In genomic region chr10:119541046-119541445, GRCh38 we compare ENCODE assay signal across 10 cellular contexts. TPM values are rescaled to one million over a fixed set of nuclear protein-coding genes. Genes with fewer than 3 reads are reported as not detected.
A peak's percentile ranks its signal among the peaks of the same experiment; 100 is the strongest.
DNase-seq lines count a peak whose midpoint lies in the region; ATAC-seq and TF ChIP-seq lines count a peak whose summit lies in the region.
"Had no signal": no experiment of that assay in that cellular context is flagged by ENCODE, and none has a peak within 500 bp of the region (broad histone marks: within the 10 kb centered on the region; RNA-seq: fewer than 3 reads in every experiment).

No MANE protein-coding gene starts in this region.

- H3K4me3 ChIP-seq in fibroblast of villous mesenchyme (ENCODE audit: low read depth, low read length) = peak overlapping the region; percentile 83
- peak overlapping the region; percentile 82 for H3K4me3 ChIP-seq in suprapubic skin

- H3K27ac ChIP-seq in suprapubic skin = no peak overlapping the region
- H3K27ac ChIP-seq: epithelial cell of prostate had no signal

- H3K9me3 Mint-ChIP-seq in activated CD8-positive, alpha-beta memory T cell treated with anti-CD3 and anti-CD28 coated beads, Interleukin-2, amount 10 ng/mL, durations not matched to agents 7 days and 5 days (ENCODE audit: low read depth) = no peaks in the 10 kb centered on the region

- no peak for TF ChIP-seq EP300 in suprapubic skin (IDR thresholded peaks at IDR 0.05)

- H3K27me3 ChIP-seq in suprapubic skin = no peaks in the 10 kb centered on the region
- H3K27me3 ChIP-seq: BE2C had no signal

- CTCF ChIA-PET in activated CD8-positive, alpha-beta memory T cell treated with anti-CD3 and anti-CD28 coated beads, Interleukin-2, amount 10 ng/mL, durations not matched to agents 7 days and 5 days (lab: Charles Lee) = interaction anchor here (0.5 to 9.1 kb wide), 10 partner anchors 11 to 341 kb away, joined by 3 to 79 read pairs (median 4); partner anchors contain the start of gene GRK5

- peak; percentile 63 for DNase-seq in activated CD8-positive, alpha-beta memory T cell treated with anti-CD3 and anti-CD28 coated beads for 24 hours
- DNase-seq in activated CD8-positive, alpha-beta memory T cell treated with anti-CD3 and anti-CD28 coated beads, Interleukin-2, amount 50 U/mL, for 4 hours = no peak
- DNase-seq in activated CD8-positive, alpha-beta memory T cell treated with anti-CD3 and anti-CD28 coated beads, Interleukin-2, amount 10 ng/mL, durations not matched to agents 7 days and 5 days = peak; percentile 47
- DNase-seq in fibroblast of villous mesenchyme (ENCODE audit: low read depth) = no peak
- no peak for DNase-seq in suprapubic skin (ENCODE audit: low spot score in 2 of 2)
- no peak for DNase-seq in C1 segment of cervical spinal cord (lab: John Stamatoyannopoulos, UW)
- DNase-seq: BE2C had no signal

- TF ChIP-seq CTCF in fibroblast of villous mesenchyme (IDR thresholded peaks at IDR 0.05; ENCODE audit: insufficient read depth, low read depth, low read length) (no peak), suprapubic skin (IDR thresholded peaks at IDR 0.05) (no peak)

- peak overlapping the region; percentile 89 for H3K4me3 Mint-ChIP-seq in activated CD8-positive, alpha-beta memory T cell treated with anti-CD3 and anti-CD28 coated beads, Interleukin-2, amount 10 ng/mL, durations not matched to agents 7 days and 5 days

- H3K4me1 ChIP-seq in suprapubic skin = peaks cover 37% of the 10 kb centered on the region
- H3K4me1 ChIP-seq: BE2C had no signal

- H3K27me3 Mint-ChIP-seq in activated CD8-positive, alpha-beta memory T cell treated with anti-CD3 and anti-CD28 coated beads, Interleukin-2, amount 10 ng/mL, durations not matched to agents 7 days and 5 days = peaks cover 3% of the 10 kb centered on the region

- H3K36me3 Mint-ChIP-seq in activated CD8-positive, alpha-beta memory T cell treated with anti-CD3 and anti-CD28 coated beads, Interleukin-2, amount 10 ng/mL, durations not matched to agents 7 days and 5 days = peaks cover 5% of the 10 kb centered on the region

- 17% methylated on average over 6 of the region's 6 CpGs for WGBS in suprapubic skin

- no peak for TF ChIP-seq POLR2A in suprapubic skin (IDR thresholded peaks at IDR 0.05)

- peak overlapping the region; percentile 85 for H3K27ac Mint-ChIP-seq in activated CD8-positive, alpha-beta memory T cell treated with anti-CD3 and anti-CD28 coated beads, Interleukin-2, amount 10 ng/mL, durations not matched to agents 7 days and 5 days

- no peaks in the 10 kb centered on the region for H3K36me3 ChIP-seq in suprapubic skin
- H3K36me3 ChIP-seq: BE2C had no signal

- no peak for ATAC-seq in activated CD8-positive, alpha-beta memory T cell treated with anti-CD3 and anti-CD28 coated beads, Interleukin-2, amount 10 ng/mL, durations not matched to agents 7 days and 5 days
- ATAC-seq in HG02970 (IDR thresholded peaks at IDR 0.05; ENCODE audit: low FRiP score, unreplicated experiment) (no peak), GM19455 (IDR thresholded peaks at IDR 0.05; ENCODE audit: unreplicated experiment) (no peak)

- H3K9me3 ChIP-seq in suprapubic skin = no peaks in the 10 kb centered on the region
- H3K9me3 ChIP-seq: BE2C had no signal

- H3K4me1 Mint-ChIP-seq in activated CD8-positive, alpha-beta memory T cell treated with anti-CD3 and anti-CD28 coated beads, Interleukin-2, amount 10 ng/mL, durations not matched to agents 7 days and 5 days = peaks cover 66% of the 10 kb centered on the region

RNA-seq across cellular contexts. Expression of gene RGS10, which starts 1.5 kb away (rescaled TPM):
- 100 to 1,000 TPM; 103 to 113 TPM for total RNA-seq in activated CD8-positive, alpha-beta memory T cell treated with anti-CD3 and anti-CD28 coated beads, Interleukin-2, amount 10 ng/mL, durations not matched to agents 7 days and 5 days
- total RNA-seq in fibroblast of villous mesenchyme = 35.4 and 50.9 TPM in 2 replicates
- 10 to 100 TPM; 15.2 to 27.0 (median 23.0) TPM for total RNA-seq in suprapubic skin

RNA-seq across cellular contexts. Expression of gene TIAL1, which starts 55.7 kb away (rescaled TPM):
- 100 to 1,000 TPM; 181 to 191 TPM for total RNA-seq in activated CD8-positive, alpha-beta memory T cell treated with anti-CD3 and anti-CD28 coated beads, Interleukin-2, amount 10 ng/mL, durations not matched to agents 7 days and 5 days
- total RNA-seq in fibroblast of villous mesenchyme (40.9 and 66.9 TPM in 2 replicates), suprapubic skin (100 to 1,000 TPM in 1 of 4 donors, 10 to 100 TPM in 3; 52.8 to 176 (median 62.2) TPM)

Comparison
In these comparisons a context has a peak if more than half of its experiments do, and no peak if none do; other contexts are left out.
1. DNase-seq: peak in activated CD8-positive, alpha-beta memory T cell treated with anti-CD3 and anti-CD28 coated beads for 24 hours (single experiment) and activated CD8-positive, alpha-beta memory T cell treated with anti-CD3 and anti-CD28 coated beads, Interleukin-2, amount 10 ng/mL, durations not matched to agents 7 days and 5 days (single experiment); none in activated CD8-positive, alpha-beta memory T cell treated with anti-CD3 and anti-CD28 coated beads, Interleukin-2, amount 50 U/mL, for 4 hours (single experiment), fibroblast of villous mesenchyme (single experiment), suprapubic skin (0 of 2) and C1 segment of cervical spinal cord (0 of 14).